21 cellular contexts compared by ENCODE assay signal in the genomic region with DNA sequence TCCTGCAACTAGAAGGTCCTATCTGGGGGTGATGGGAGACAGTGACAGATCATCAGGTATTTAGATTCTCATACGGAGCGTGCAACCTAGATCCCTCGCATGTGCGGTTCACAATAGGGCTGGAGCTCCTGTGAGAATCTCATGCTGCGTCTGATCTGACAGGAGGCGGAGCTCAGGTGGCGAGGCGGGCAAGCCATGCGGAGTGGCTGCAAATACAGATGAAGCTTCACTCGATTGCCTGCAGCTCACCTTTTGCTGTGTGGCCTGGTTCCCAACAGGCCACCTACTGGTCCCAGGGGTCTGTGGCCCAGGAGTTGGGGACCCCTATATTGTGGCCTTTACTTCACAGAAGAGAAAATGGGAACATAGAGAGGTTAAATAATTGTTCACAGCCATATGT.
"Had no signal": no experiment of that assay in that cellular context is flagged by ENCODE, and none has a peak within 500 bp of the region (broad histone marks: within the 10 kb centered on the region; RNA-seq: fewer than 3 reads in every experiment).

No MANE protein-coding gene starts in this region.

- H3K27ac ChIP-seq: colonic mucosa, gastroesophageal sphincter, left ventricle myocardium inferior, ovary, right atrium auricular region, tibial artery, upper lobe of left lung, vagina had no signal

- H3K9me3 ChIP-seq: colonic mucosa, gastroesophageal sphincter, left ventricle myocardium inferior, ovary, right atrium auricular region, tibial artery, upper lobe of left lung, vagina had no signal

- H3K4me3 Mint-ChIP-seq: immature natural killer cell; naive thymus-derived CD8-positive, alpha-beta T cell; stimulated activated effector memory CD8-positive, alpha-beta T cell treated with anti-CD3 and anti-CD28 coated beads, Interleukin-12 subunit alpha, Interleukin-12 subunit beta, amount 100 ng/mL, for 72 hours had no signal

- H3K27me3 ChIP-seq: colonic mucosa, gastroesophageal sphincter, ovary, right atrium auricular region, upper lobe of left lung, vagina had no signal

- H3K36me3 ChIP-seq: colonic mucosa, gastroesophageal sphincter, left ventricle myocardium inferior, ovary, right atrium auricular region, tibial artery, upper lobe of left lung, vagina had no signal

- H3K4me3 ChIP-seq: colonic mucosa, gastroesophageal sphincter, left ventricle myocardium inferior, lung, ovary, right atrium auricular region, tibial artery, upper lobe of left lung, vagina had no signal

- H3K27ac Mint-ChIP-seq: immature natural killer cell; naive thymus-derived CD8-positive, alpha-beta T cell; stimulated activated effector memory CD8-positive, alpha-beta T cell treated with anti-CD3 and anti-CD28 coated beads, Interleukin-12 subunit alpha, Interleukin-12 subunit beta, amount 100 ng/mL, for 72 hours had no signal

- H3K9me3 Mint-ChIP-seq: immature natural killer cell; naive thymus-derived CD8-positive, alpha-beta T cell; stimulated activated effector memory CD8-positive, alpha-beta T cell treated with anti-CD3 and anti-CD28 coated beads, Interleukin-12 subunit alpha, Interleukin-12 subunit beta, amount 100 ng/mL, for 72 hours had no signal

- H3K36me3 Mint-ChIP-seq: immature natural killer cell; naive thymus-derived CD8-positive, alpha-beta T cell; stimulated activated effector memory CD8-positive, alpha-beta T cell treated with anti-CD3 and anti-CD28 coated beads, Interleukin-12 subunit alpha, Interleukin-12 subunit beta, amount 100 ng/mL, for 72 hours had no signal

- H3K4me1 Mint-ChIP-seq: immature natural killer cell; naive thymus-derived CD8-positive, alpha-beta T cell; stimulated activated effector memory CD8-positive, alpha-beta T cell treated with anti-CD3 and anti-CD28 coated beads, Interleukin-12 subunit alpha, Interleukin-12 subunit beta, amount 100 ng/mL, for 72 hours had no signal

- H3K4me1 ChIP-seq: colonic mucosa, left ventricle myocardium inferior, right atrium auricular region, tibial artery had no signal

- DNase-seq: colonic mucosa; dermis blood vessel endothelial cell; glutamatergic neuron; immature natural killer cell; left cardiac atrium; left ventricle myocardium inferior; mesenchymal stem cell; nucleus accumbens; ovary; small intestine; stimulated activated CD4-positive, alpha-beta T cell treated with anti-CD3 and anti-CD28 coated beads, Interleukin-4, amount 100 ng/mL, for 1 hour; stimulated activated CD8-positive, alpha-beta memory T cell treated with anti-CD3 and anti-CD28 coated beads, Interleukin-4, amount 100 ng/mL, for 48 hours; stimulated activated naive CD8-positive, alpha-beta T cell treated with anti-CD3 and anti-CD28 coated beads, Interleukin-15, Interleukin-2, amounts not matched to agents 100 U/mL and 50 U/mL, for 24 hours; upper lobe of left lung had no signal

- ATAC-seq: gastroesophageal sphincter; left cardiac atrium; naive thymus-derived CD8-positive, alpha-beta T cell; stimulated activated effector memory CD8-positive, alpha-beta T cell treated with anti-CD3 and anti-CD28 coated beads, Interleukin-12 subunit alpha, Interleukin-12 subunit beta, amount 100 ng/mL, for 72 hours; stimulated activated naive CD8-positive, alpha-beta T cell treated with anti-CD3 and anti-CD28 coated beads, Interleukin-15, Interleukin-2, amounts not matched to agents 100 U/mL and 50 U/mL, for 24 hours had no signal
